Comparison of ENCODE assay signal across 10 cellular contexts in the genomic region with DNA sequence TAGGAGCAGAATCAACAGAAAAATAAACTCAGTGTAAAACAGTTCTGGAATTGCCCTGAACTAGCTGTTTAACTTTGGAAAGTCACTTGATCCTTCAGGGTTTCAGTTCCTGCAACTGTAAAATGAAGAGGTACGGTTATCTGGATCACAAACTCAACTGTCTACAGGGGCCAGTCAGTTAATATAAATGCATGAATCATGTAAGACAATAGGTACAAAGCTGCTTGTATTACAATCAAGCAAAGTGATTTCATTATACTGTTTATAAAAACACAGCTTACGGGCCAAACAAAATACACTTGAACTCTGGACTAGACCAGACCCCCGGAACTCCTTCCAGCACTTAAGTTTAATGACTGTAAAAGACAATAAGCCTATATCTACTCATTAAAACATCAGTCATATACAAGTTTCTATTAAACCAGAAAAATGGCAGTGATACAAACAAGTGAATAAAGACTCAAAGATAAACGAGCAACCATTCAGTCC.
A peak's percentile ranks its signal among the peaks of the same experiment; 100 is the strongest.
DNase-seq lines count a peak whose midpoint lies in the region; ATAC-seq and TF ChIP-seq lines count a peak whose summit lies in the region.
"Had no signal": no experiment of that assay in that cellular context is flagged by ENCODE, and none has a peak within 500 bp of the region (broad histone marks: within the 10 kb centered on the region; RNA-seq: fewer than 3 reads in every experiment).

No MANE protein-coding gene starts in this region.

- H3K4me1 ChIP-seq in right atrium auricular region: peaks cover 0 to 60% of the 10 kb centered on the region in 2 donors
- H3K4me1 ChIP-seq in aorta (ENCODE audit: control insufficient read depth in 1 of 2, insufficient read depth in 2 of 2, low read length in 2 of 2): peaks cover 9 to 15% of the 10 kb centered on the region in 2 donors

- no peaks in the 10 kb centered on the region for H3K36me3 Mint-ChIP-seq in activated T-cell treated with anti-CD3 and anti-CD28 coated beads, Interleukin-2, amount 50 U/mL, for 72 hours (ENCODE audit: insufficient read depth in 2 of 2)
- H3K36me3 Mint-ChIP-seq: natural killer cell had no signal

- H3K4me3 ChIP-seq in right atrium auricular region: no peak overlapping the region
- H3K4me3 ChIP-seq in aorta (ENCODE audit: low read length in 2 of 2): no peak overlapping the region

- H3K27ac Mint-ChIP-seq in activated T-cell treated with anti-CD3 and anti-CD28 coated beads, Interleukin-2, amount 50 U/mL, for 72 hours: no peak overlapping the region

- H3K27ac ChIP-seq in right atrium auricular region (peak overlapping the region; percentile 62 to 85), caudate nucleus (ENCODE audit: low read depth, low read length) (peak overlapping the region; percentile 50), aorta (ENCODE audit: low read depth in 1 of 2, low read length in 2 of 2) (peak overlapping the region; percentile 48 to 98)

- H3K27me3 ChIP-seq in right atrium auricular region: no peaks in the 10 kb centered on the region
- no peaks in the 10 kb centered on the region for H3K27me3 ChIP-seq in aorta (ENCODE audit: control insufficient read depth in 1 of 2, insufficient read depth in 2 of 2, low read length in 1 of 2)

- H3K4me1 Mint-ChIP-seq in activated T-cell treated with anti-CD3 and anti-CD28 coated beads, Interleukin-2, amount 50 U/mL, for 72 hours (ENCODE audit: low read depth): peaks cover 19% of the 10 kb centered on the region

- H3K9me3 ChIP-seq in right atrium auricular region (no peaks in the 10 kb centered on the region), aorta (ENCODE audit: control insufficient read depth, low read length) (no peaks in the 10 kb centered on the region)

- no peak for TF ChIP-seq CTCF in right atrium auricular region (IDR thresholded peaks at IDR 0.05)

- no peak for DNase-seq in right atrium auricular region (ENCODE audit: low spot score)
- no peak for DNase-seq in Right ventricle myocardium superior
- DNase-seq in caudate nucleus (lab: John Stamatoyannopoulos, UW): no peak
- DNase-seq in medulla oblongata (ENCODE audit: extremely low spot score): peak; percentile 54
- no peak for DNase-seq in aorta
- no peak for DNase-seq in SIG-M5 treated with dmso at 0.1 percent for 504 hours (lab: John Stamatoyannopoulos, UW; ENCODE audit: unreplicated experiment)
- DNase-seq in activated T-cell treated with anti-CD3 and anti-CD28 coated beads, Interleukin-2, amount 50 U/mL, for 72 hours: no peak
- DNase-seq: activated naive CD4-positive, alpha-beta T cell treated with anti-CD3 and anti-CD28 coated beads, Interleukin-2, amount 50 U/mL, for 16 hours; natural killer cell had no signal

- no peak for ATAC-seq in Right ventricle myocardium superior (ENCODE audit: poor library complexity)
- no peak for ATAC-seq in aorta (ENCODE audit: low FRiP score)
- ATAC-seq in activated T-cell treated with anti-CD3 and anti-CD28 coated beads, Interleukin-2, amount 50 U/mL, for 72 hours (replicated peaks in 1 of 2): no peak
- ATAC-seq in GM21786 (IDR thresholded peaks at IDR 0.05; ENCODE audit: unreplicated experiment): no peak
- ATAC-seq: natural killer cell had no signal

- no peak overlapping the region for H3K4me3 Mint-ChIP-seq in activated T-cell treated with anti-CD3 and anti-CD28 coated beads, Interleukin-2, amount 50 U/mL, for 72 hours
- H3K4me3 Mint-ChIP-seq: natural killer cell had no signal

- intact Hi-C loops in Right ventricle myocardium superior (cut with DNase I) (no loop called here), aorta (cut with DNase I) (loop anchor here (5.0 kb wide), 5 partner anchors 35 to 95 kb away; no protein-coding TSS in a partner anchor)

- H3K36me3 ChIP-seq in right atrium auricular region (no peaks in the 10 kb centered on the region), aorta (ENCODE audit: control insufficient read depth in 1 of 2, insufficient read depth in 2 of 2, low read length in 1 of 2) (no peaks in the 10 kb centered on the region)

- H3K9me3 Mint-ChIP-seq in activated T-cell treated with anti-CD3 and anti-CD28 coated beads, Interleukin-2, amount 50 U/mL, for 72 hours: no peaks in the 10 kb centered on the region
- H3K9me3 Mint-ChIP-seq: natural killer cell had no signal

- H3K27me3 Mint-ChIP-seq in activated T-cell treated with anti-CD3 and anti-CD28 coated beads, Interleukin-2, amount 50 U/mL, for 72 hours (ENCODE audit: low read depth): no peaks in the 10 kb centered on the region

- WGBS in aorta, 2 donors: 5% methylated on average over 4 of the region's 4 CpGs
